ENCODE assay signal across 8 cellular contexts in the genomic region with DNA sequence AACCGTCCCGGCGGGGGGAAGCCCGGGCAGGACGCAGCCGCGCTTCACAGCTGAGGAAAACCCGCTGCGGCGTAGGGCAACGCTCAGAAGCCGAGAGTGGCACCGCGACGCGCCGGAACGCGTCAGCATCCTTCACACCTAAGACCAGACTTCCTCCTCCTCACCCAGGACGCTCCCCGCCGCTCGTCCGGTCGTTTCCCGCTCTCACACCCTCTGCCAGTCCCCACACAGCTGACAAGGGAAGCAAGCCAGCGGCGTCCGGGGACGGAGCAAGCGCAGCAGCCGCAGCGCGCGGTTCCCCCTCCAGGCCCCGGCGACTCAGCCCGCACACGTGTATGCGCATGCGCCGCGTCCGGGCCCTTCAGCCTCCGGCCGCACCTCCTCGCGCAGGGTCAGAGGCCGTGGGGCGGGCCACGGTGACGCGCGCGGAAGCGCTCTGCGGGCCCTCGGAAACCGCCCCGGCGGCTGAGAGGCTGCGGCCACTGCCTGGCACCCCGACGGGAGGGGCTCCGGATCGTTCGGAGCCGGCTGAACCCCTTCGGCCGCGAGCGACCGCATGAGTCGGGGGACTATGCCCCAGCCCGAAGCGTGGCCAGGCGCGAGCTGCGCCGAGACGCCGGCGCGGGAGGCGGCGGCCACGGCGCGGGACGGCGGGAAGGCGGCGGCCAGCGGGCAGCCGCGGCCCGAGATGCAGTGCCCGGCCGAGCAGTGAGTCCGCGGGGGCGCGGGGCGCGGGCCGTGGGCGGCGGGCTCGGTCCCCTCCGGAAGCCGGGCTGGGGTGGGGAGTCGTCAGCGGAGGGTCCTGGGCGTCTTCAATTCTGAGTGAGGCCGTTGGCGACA. TPM values are rescaled to one million over a fixed set of nuclear protein-coding genes. Genes with fewer than 3 reads are reported as not detected.
DNase-seq lines count a peak whose midpoint lies in the region; ATAC-seq and TF ChIP-seq lines count a peak whose summit lies in the region.

A gene (plus strand): TSS at position 449 of the 840 bp plus-strand sequence. CDS start 108 bp downstream, at position 557.

- H3K27me3 ChIP-seq in lower lobe of right lung (ENCODE audit: low read depth), result no peaks in the 10 kb centered on the region

- POLR2A ChIA-PET in activated CD4-positive, alpha-beta memory T cell treated with anti-CD3 and anti-CD28 coated beads, Interleukin-2, amount 10 ng/mL, durations not matched to agents 7 days and 5 days (lab: Charles Lee), result interaction anchor here (0.7 to 1.8 kb wide), 13 partner anchors 8 to 299 kb away, joined by 3 to 17 read pairs (median 5); no protein-coding TSS in a partner anchor

- H3K36me3 ChIP-seq in lower lobe of right lung, result no peaks in the 10 kb centered on the region

- ATAC-seq in GM19351 (IDR thresholded peaks at IDR 0.05; ENCODE audit: unreplicated experiment) (peak; percentile 58), HG03520 (IDR thresholded peaks at IDR 0.05; ENCODE audit: unreplicated experiment) (peak; percentile 67), lower lobe of right lung (peak; percentile 97 to 98)

- no peaks in the 10 kb centered on the region for H3K9me3 ChIP-seq in lower lobe of right lung

- H3K4me3 ChIP-seq in lower lobe of right lung, result peak within 1 kb of the TSS; percentile 84

- H3K9me3 Mint-ChIP-seq in activated CD4-positive, alpha-beta memory T cell treated with anti-CD3 and anti-CD28 coated beads, Interleukin-2, amount 10 ng/mL, durations not matched to agents 7 days and 5 days, result no peaks in the 10 kb centered on the region

- H3K36me3 Mint-ChIP-seq in activated CD4-positive, alpha-beta memory T cell treated with anti-CD3 and anti-CD28 coated beads, Interleukin-2, amount 10 ng/mL, durations not matched to agents 7 days and 5 days (ENCODE audit: low read depth), result peaks cover 50% of the 10 kb centered on the region

- no peak for TF ChIP-seq CTCF in C4-2B (conservative IDR thresholded peaks at IDR 0.05)
- no peak for TF ChIP-seq CTCF in lower lobe of right lung (IDR thresholded peaks at IDR 0.05)

- peaks cover 70% of the 10 kb centered on the region for H3K4me1 Mint-ChIP-seq in activated CD4-positive, alpha-beta memory T cell treated with anti-CD3 and anti-CD28 coated beads, Interleukin-2, amount 10 ng/mL, durations not matched to agents 7 days and 5 days

- no peaks in the 10 kb centered on the region for H3K27me3 Mint-ChIP-seq in activated CD4-positive, alpha-beta memory T cell treated with anti-CD3 and anti-CD28 coated beads, Interleukin-2, amount 10 ng/mL, durations not matched to agents 7 days and 5 days

- intact Hi-C loops in lower lobe of right lung (cut with DNase I), result no loop called here

- H3K4me1 ChIP-seq in lower lobe of right lung, result peaks cover 48% of the 10 kb centered on the region

- CTCF ChIA-PET in activated CD4-positive, alpha-beta memory T cell treated with anti-CD3 and anti-CD28 coated beads, Interleukin-2, amount 10 ng/mL, durations not matched to agents 7 days and 5 days (lab: Charles Lee), result interaction anchor here (1.3 to 2.6 kb wide), 2 partner anchors 9 to 16 kb away, joined by 3 to 11 read pairs; no protein-coding TSS in a partner anchor

- H3K27ac ChIP-seq in C4-2B (peak within 1 kb of the TSS; percentile 90), lower lobe of right lung (peak within 1 kb of the TSS; percentile 96)

- peak within 1 kb of the TSS; percentile 88 for H3K4me3 Mint-ChIP-seq in activated CD4-positive, alpha-beta memory T cell treated with anti-CD3 and anti-CD28 coated beads, Interleukin-2, amount 10 ng/mL, durations not matched to agents 7 days and 5 days

- H3K27ac Mint-ChIP-seq in activated CD4-positive, alpha-beta memory T cell treated with anti-CD3 and anti-CD28 coated beads, Interleukin-2, amount 10 ng/mL, durations not matched to agents 7 days and 5 days, result peak within 1 kb of the TSS; percentile 98

- DNase-seq in NCI-H748 (lab: John Stamatoyannopoulos, UW; ENCODE audit: unreplicated experiment) (peak; percentile 98), ecto neural progenitor cell (ENCODE audit: low spot score) (peak; percentile 91), lower lobe of right lung (peak; percentile 95)
- peak; percentile 93 for DNase-seq in activated CD4-positive, alpha-beta memory T cell treated with anti-CD3 and anti-CD28 coated beads, Interleukin-2, amount 10 ng/mL, durations not matched to agents 7 days and 5 days
- DNase-seq in stimulated activated CD4-positive, alpha-beta T cell treated with anti-CD3 and anti-CD28 coated beads, TNF-alpha, amount 100 ng/mL, for 24 hours (ENCODE audit: low read depth in 3 of 3), result peak; percentile 61 to 86 (median 77)

RNA-seq across cellular contexts. Expression of the gene that starts here (rescaled TPM):
- 10 to 100 TPM; 69.6 to 71.7 TPM for total RNA-seq in activated CD4-positive, alpha-beta memory T cell treated with anti-CD3 and anti-CD28 coated beads, Interleukin-2, amount 10 ng/mL, durations not matched to agents 7 days and 5 days
- total RNA-seq in lower lobe of right lung, result 33.0 TPM

Comparison
In these comparisons a context has a peak if more than half of its experiments do, and no peak if none do; other contexts are left out.
1. Peak in every context shown above with its lines: DNase-seq, ATAC-seq, H3K4me3 ChIP-seq and H3K27ac ChIP-seq.